Comparison of ENCODE assay signal across 9 cellular contexts in genomic region chr10:128268015-128268722, GRCh38.
A peak's percentile ranks its signal among the peaks of the same experiment; 100 is the strongest.
DNase-seq lines count a peak whose midpoint lies in the region; ATAC-seq and TF ChIP-seq lines count a peak whose summit lies in the region.
"Had no signal": no experiment of that assay in that cellular context is flagged by ENCODE, and none has a peak within 500 bp of the region (broad histone marks: within the 10 kb centered on the region; RNA-seq: fewer than 3 reads in every experiment).

No MANE protein-coding gene starts in this region.

- no peak overlapping the region; a peak in 1 of 4 replicates for H3K4me3 ChIP-seq in SK-N-SH (ENCODE audit: low read depth in 2 of 2, low read length in 1 of 2)
- H3K4me3 ChIP-seq in mammary epithelial cell (replicated peaks in 1 of 3; ENCODE audit: insufficient read depth in 1 of 3, low read depth in 2 of 3, low read length in 3 of 3) = no peak overlapping the region

- no peaks in the 10 kb centered on the region for H3K9me2 ChIP-seq in SK-N-SH

- intact Hi-C loops in mammary epithelial cell (cut with micrococcal nuclease) = loop anchor here (10.0 kb wide), 2 partner anchors 257 to 1857 kb away; no protein-coding TSS in a partner anchor

- ATAC-seq in SK-N-SH treated with all-trans-retinoic acid at 6 μM for 48 hours (no peak; the same call in 2 of the 3 replicates), GM21717 (IDR thresholded peaks at IDR 0.05; ENCODE audit: unreplicated experiment) (no peak), HG02798 (IDR thresholded peaks at IDR 0.05; ENCODE audit: poor library complexity, unreplicated experiment) (no peak), GM21526 (IDR thresholded peaks at IDR 0.05; ENCODE audit: low FRiP score, unreplicated experiment) (no peak)

- H3K9ac ChIP-seq in SK-N-SH = no peak overlapping the region
- no peak overlapping the region for H3K9ac ChIP-seq in mammary epithelial cell (ENCODE audit: insufficient read depth, low read length)

- in situ Hi-C loops in mammary epithelial cell (cut with MboI; ENCODE audit: low sequenced_read_pairs in 2 of 2) = loop anchor here in 1 of 2 donors (25.0 kb wide), 1 partner anchor 394 kb away; no protein-coding TSS in a partner anchor

- no peaks in the 10 kb centered on the region for H4K20me1 ChIP-seq in SK-N-SH (ENCODE audit: insufficient read depth)
- no peaks in the 10 kb centered on the region for H4K20me1 ChIP-seq in mammary epithelial cell (ENCODE audit: insufficient read depth, low read length)

- H2AFZ ChIP-seq in SK-N-SH (ENCODE audit: low read depth) = no peak overlapping the region
- no peak overlapping the region for H2AFZ ChIP-seq in mammary epithelial cell (ENCODE audit: low read depth, low read length)

- H3K36me3 ChIP-seq in SK-N-SH (replicated peaks in 1 of 2; ENCODE audit: control insufficient read depth in 1 of 2, insufficient read depth in 2 of 2, low read length in 1 of 2) (no peaks in the 10 kb centered on the region), mammary epithelial cell (ENCODE audit: insufficient read depth, low read length) (no peaks in the 10 kb centered on the region)

- H3K79me2 ChIP-seq in SK-N-SH (ENCODE audit: insufficient read depth) = no peaks in the 10 kb centered on the region
- H3K79me2 ChIP-seq in mammary epithelial cell (ENCODE audit: insufficient read depth, low read length) = no peaks in the 10 kb centered on the region

- no peak for TF ChIP-seq EP300 in SK-N-SH (IDR thresholded peaks at IDR 0.05; ENCODE audit: borderline replicate concordance in 1 of 2, low read depth in 1 of 2, low read length in 1 of 2)

- dilution Hi-C loops in mammary epithelial cell (cut with HindIII; ENCODE audit: low sequenced_read_pairs) = no loop called here

- no peaks in the 10 kb centered on the region for H3F3A ChIP-seq in SK-N-SH (replicated peaks; ENCODE audit: insufficient read depth)

- H3K4me1 ChIP-seq in SK-N-SH (ENCODE audit: control insufficient read depth in 1 of 2, insufficient read depth in 2 of 2, low read depth in 1 of 2, low read length in 1 of 2) = peaks cover 0 to 17% of the 10 kb centered on the region in 2 experiments; a peak in 2 of 4 replicates
- H3K4me1 ChIP-seq in mammary epithelial cell (ENCODE audit: insufficient read depth, low read length) = no peaks in the 10 kb centered on the region

- BruUV-seq in mammary epithelial cell (replicated peaks; lab: Mats Ljungman, UMichigan) = no TSS peak

- H3K4me2 ChIP-seq in SK-N-SH (no peak overlapping the region), mammary epithelial cell (ENCODE audit: insufficient read depth, low read depth, low read length) (no peak overlapping the region)

- CTCF ChIA-PET in SK-N-SH (lab: Yijun Ruan, JAX) = interaction anchor here (0.6 to 4.5 kb wide), 58 partner anchors 9 to 1703 kb away, joined by 3 to 82 read pairs (median 4); no protein-coding TSS in a partner anchor
- CTCF ChIA-PET in mammary epithelial cell (lab: Charles Lee; ENCODE audit: low non-redundant PET) = interaction anchor here (0.6 kb wide), 1 partner anchor 307 kb away, joined by 3 read pairs; no protein-coding TSS in a partner anchor

- POLR2A ChIA-PET in SK-N-SH (lab: Yijun Ruan, JAX) = no interaction called here

- TF ChIP-seq RAD21 in SK-N-SH (IDR thresholded peaks at IDR 0.05; ENCODE audit: low read length) = peak; percentile 87

- H3K27me3 ChIP-seq in SK-N-SH (ENCODE audit: insufficient read depth) (no peaks in the 10 kb centered on the region), mammary epithelial cell (ENCODE audit: insufficient read depth, low read length) (no peaks in the 10 kb centered on the region)

- DNase-seq in SK-N-SH (peak; percentile 87), NCI-H1436 (lab: John Stamatoyannopoulos, UW) (peak; percentile 66), mammary epithelial cell (no peak), myocyte (ENCODE audit: low read depth) (peak; percentile 23)
- DNase-seq: naive B cell had no signal

- 0 out of 2 replicates have a peak, but pooled peaks have one; percentile 14 for TF ChIP-seq CTCF in SK-N-SH (IDR thresholded peaks at IDR 0.05)
- TF ChIP-seq CTCF in mammary epithelial cell (conservative IDR thresholded peaks at IDR 0.05 in 1 of 2, IDR thresholded peaks at IDR 0.05 in 1 of 2; ENCODE audit: extremely low read depth in 1 of 2, insufficient read depth in 1 of 2, low read depth in 1 of 2, low read length in 2 of 2) = peak; percentile 2 to 47

- WGBS in SK-N-SH (ENCODE audit: low lambda C conversion rate) = 17% methylated on average over 11 of the region's 25 CpGs
- 35% methylated on average over 8 of the region's 25 CpGs for WGBS in mammary epithelial cell (ENCODE audit: low coverage, missing lambda C conversion rate)

- H3K27ac ChIP-seq in SK-N-SH (ENCODE audit: low read depth in 2 of 2, low read length in 1 of 2) (no peak overlapping the region), mammary epithelial cell (ENCODE audit: insufficient read depth, low read depth, low read length) (no peak overlapping the region)

- H3K9me3 ChIP-seq in SK-N-SH = no peaks in the 10 kb centered on the region
- H3K9me3 ChIP-seq in mammary epithelial cell (replicated peaks; ENCODE audit: insufficient read depth, low read length) = peaks cover 5% of the 10 kb centered on the region

TF ChIP-seq in SK-N-SH, 30 proteins besides CTCF, POLR2A, EP300 and RAD21:
- TF ChIP-seq MEF2A (IDR thresholded peaks at IDR 0.05; ENCODE audit: borderline replicate concordance, low read depth) (no peak), TAF1 (IDR thresholded peaks at IDR 0.05; ENCODE audit: borderline replicate concordance, low read depth, low read length) (no peak), GABPA (IDR thresholded peaks at IDR 0.05; ENCODE audit: low read depth) (no peak), POLR2AphosphoS5 (IDR thresholded peaks at IDR 0.05; ENCODE audit: low read depth, low read length) (no peak), RCOR1 (IDR thresholded peaks at IDR 0.05; ENCODE audit: low read length) (0 out of 2 replicates have a peak, but pooled peaks have one; percentile 13), SMC3 (IDR thresholded peaks at IDR 0.05; ENCODE audit: low read depth, low read length) (peak; percentile 56; the same call in 1 of the 2 replicates)

TF ChIP-seq in SK-N-SH treated with all-trans-retinoic acid at 6 μM for 48 hours, 23 proteins besides CTCF, POLR2A, EP300 and RAD21:
- TF ChIP-seq PATZ1 (CRISPR knock-in tag; IDR thresholded peaks at IDR 0.05; ENCODE audit: borderline replicate concordance) (no peak), ZNF565 (CRISPR knock-in tag; conservative IDR thresholded peaks at IDR 0.05; ENCODE audit: low read depth) (no peak), ZNF8 (CRISPR knock-in tag; IDR thresholded peaks at IDR 0.05) (no peak), TOX (CRISPR knock-in tag; IDR thresholded peaks at IDR 0.05; ENCODE audit: borderline replicate concordance) (no peak), POU6F1 (CRISPR knock-in tag; IDR thresholded peaks at IDR 0.05; ENCODE audit: borderline replicate concordance, low read depth) (no peak), CSDC2 (CRISPR knock-in tag; IDR thresholded peaks at IDR 0.05) (no peak), TCF4 (CRISPR knock-in tag; IDR thresholded peaks at IDR 0.05; ENCODE audit: borderline replicate concordance) (no peak), CREB5 (CRISPR knock-in tag; IDR thresholded peaks at IDR 0.05; ENCODE audit: low read depth) (no peak), ESRRG (CRISPR knock-in tag; IDR thresholded peaks at IDR 0.05) (no peak), ZC3H10 (CRISPR knock-in tag; IDR thresholded peaks at IDR 0.05) (no peak), ZNF70 (CRISPR knock-in tag; IDR thresholded peaks at IDR 0.05) (no peak), ARNTL (CRISPR knock-in tag; IDR thresholded peaks at IDR 0.05; ENCODE audit: borderline replicate concordance, low read depth) (no peak)
